Comparison of ENCODE assay signal across 8 cellular contexts in the genomic region with DNA sequence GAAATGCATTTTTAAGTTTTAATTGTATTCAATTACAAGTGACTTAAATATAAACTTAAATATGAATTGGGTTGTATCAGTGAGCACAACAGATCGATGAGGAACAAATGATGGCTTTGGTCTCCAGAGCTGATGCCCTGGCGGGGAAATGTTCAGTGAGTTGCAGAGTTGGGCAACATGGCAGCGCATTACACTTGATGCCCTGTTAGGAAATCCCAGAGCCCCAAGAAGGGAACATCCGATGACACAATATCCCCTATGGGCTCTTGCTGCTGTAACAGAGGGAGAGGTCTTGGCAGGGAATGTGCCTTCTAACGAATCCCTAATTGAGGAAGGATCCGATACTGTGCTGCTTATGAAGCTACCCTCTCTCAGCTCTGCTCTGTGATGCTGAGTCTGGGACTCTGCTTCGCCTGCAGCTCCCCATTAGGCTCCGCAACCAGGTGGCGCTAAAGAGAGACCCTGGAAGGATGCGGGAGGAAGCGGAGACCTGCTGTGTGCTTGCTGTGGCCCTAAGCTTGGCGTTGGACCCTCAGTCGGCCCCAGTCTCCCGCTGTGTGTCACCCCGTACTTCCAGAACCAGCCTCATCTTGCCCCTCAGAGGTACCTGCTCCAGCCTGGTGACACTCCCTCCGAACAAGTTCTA. TPM values are rescaled to one million over a fixed set of nuclear protein-coding genes. Genes with fewer than 3 reads are reported as not detected.
DNase-seq lines count a peak whose midpoint lies in the region; ATAC-seq and TF ChIP-seq lines count a peak whose summit lies in the region.

No MANE protein-coding gene starts in this region.

- H3K9me3 ChIP-seq in testis (no peaks in the 10 kb centered on the region), vagina (no peaks in the 10 kb centered on the region)

- peak; percentile 70 for ATAC-seq in GM19351 (IDR thresholded peaks at IDR 0.05; ENCODE audit: unreplicated experiment)
- ATAC-seq in effector memory CD8-positive, alpha-beta T cell (replicated peaks), result peak; percentile 83

- H3K27ac Mint-ChIP-seq in effector memory CD8-positive, alpha-beta T cell, result no peak overlapping the region

- intact Hi-C loops in testis (cut with DNase I; ENCODE audit: low total_unique reads) (no loop called here), vagina (cut with DNase I) (no loop called here)

- H3K4me1 ChIP-seq in testis, result no peaks in the 10 kb centered on the region
- H3K4me1 ChIP-seq in vagina, result no peaks in the 10 kb centered on the region

- TF ChIP-seq POLR2A in testis (IDR thresholded peaks at IDR 0.05) (no peak), vagina (IDR thresholded peaks at IDR 0.05) (no peak)

- no peak overlapping the region for H3K4me3 Mint-ChIP-seq in effector memory CD8-positive, alpha-beta T cell

- no peaks in the 10 kb centered on the region for H3K4me1 Mint-ChIP-seq in effector memory CD8-positive, alpha-beta T cell (ENCODE audit: low read depth in 2 of 2)

- H3K36me3 Mint-ChIP-seq in effector memory CD8-positive, alpha-beta T cell (ENCODE audit: insufficient read depth), result no peaks in the 10 kb centered on the region

- H3K4me3 ChIP-seq in testis, result no peak overlapping the region
- no peak overlapping the region for H3K4me3 ChIP-seq in vagina

- no peaks in the 10 kb centered on the region for H3K27me3 ChIP-seq in testis
- no peaks in the 10 kb centered on the region for H3K27me3 ChIP-seq in vagina

- DNase-seq in AG20443 (ENCODE audit: low spot score), result peak; percentile 53
- DNase-seq in NCI-H146 treated with DMSO at 0.1 percent for 48 hours (lab: John Stamatoyannopoulos, UW; ENCODE audit: unreplicated experiment), result peak; percentile 26
- DNase-seq in activated CD4-positive, alpha-beta T cell treated with anti-CD3 and anti-CD28 coated beads for 48 hours, result peak; percentile 71
- DNase-seq in effector memory CD8-positive, alpha-beta T cell, result peak; percentile 36 to 45 (median 37)
- peak; percentile 22 for DNase-seq in myocyte (ENCODE audit: low read depth)
- DNase-seq in testis, result peak; percentile 57
- DNase-seq in vagina (ENCODE audit: extremely low spot score in 2 of 2), result no peak

- TF ChIP-seq CTCF in testis (IDR thresholded peaks at IDR 0.05) (peak in 2 of 3 experiments; percentile 12 to 19), vagina (IDR thresholded peaks at IDR 0.05) (no peak)

- no peaks in the 10 kb centered on the region for H3K9me3 Mint-ChIP-seq in effector memory CD8-positive, alpha-beta T cell

- WGBS in testis, 2 donors, result 69 to 70% methylated on average over 7 to 16 of the region's 16 CpGs

- H3K36me3 ChIP-seq in testis (ENCODE audit: low read depth, missing control alignments), result no peaks in the 10 kb centered on the region
- no peaks in the 10 kb centered on the region for H3K36me3 ChIP-seq in vagina

- peaks cover 12 to 16% of the 10 kb centered on the region in 2 donors for H3K27me3 Mint-ChIP-seq in effector memory CD8-positive, alpha-beta T cell

- no peak overlapping the region for H3K27ac ChIP-seq in testis
- H3K27ac ChIP-seq in vagina, result no peak overlapping the region

RNA-seq across cellular contexts. Expression of gene PDHA1, which starts 38.9 kb away (rescaled TPM):
- total RNA-seq in myocyte, result 88.3 and 103 TPM in 2 replicates
- polyA plus RNA-seq in myocyte (2012), result 136 TPM
- total RNA-seq in testis, result 10 to 100 TPM; 45.4 to 69.2 TPM
- 76.9 TPM for polyA plus RNA-seq in testis (ENCODE audit: insufficient read depth, low read depth, low replicate concordance)
- 41.0 TPM for total RNA-seq in vagina

Comparison
In these comparisons a context has a peak if more than half of its experiments do, and no peak if none do; other contexts are left out.
1. DNase-seq: peak in AG20443 (single experiment), NCI-H146 treated with DMSO at 0.1 percent for 48 hours (single experiment), activated CD4-positive, alpha-beta T cell treated with anti-CD3 and anti-CD28 coated beads for 48 hours (single experiment), effector memory CD8-positive, alpha-beta T cell (3 of 3), myocyte (single experiment) and testis (single experiment); none in vagina (0 of 2).
2. CTCF ChIP-seq: peak in testis (2 of 3); none in vagina (0 of 3).